Comparison of ENCODE assay signal across 22 cellular contexts in genomic region chr1:62823556-62823955, GRCh38. TPM values are rescaled to one million over a fixed set of nuclear protein-coding genes. Genes with fewer than 3 reads are reported as not detected.
DNase-seq lines count a peak whose midpoint lies in the region; ATAC-seq, FAIRE-seq and TF ChIP-seq lines count a peak whose summit lies in the region.
"Had no signal": no experiment of that assay in that cellular context is flagged by ENCODE, and none has a peak within 500 bp of the region (broad histone marks: within the 10 kb centered on the region; RNA-seq: fewer than 3 reads in every experiment).

No MANE protein-coding gene starts in this region.

- no peak for ATAC-seq in upper lobe of left lung (ENCODE audit: low FRiP score in 2 of 2)
- ATAC-seq: A549, K562 had no signal

- FAIRE-seq in kidney (lab: Jason Lieb, UNC): no peak
- no peak for FAIRE-seq in GM12892 (lab: Jason Lieb, UNC)
- FAIRE-seq: A549, GM12891, GM18507, H1, K562 had no signal

- 89 to 90% methylated on average over 4 of the region's 4 CpGs for WGBS in upper lobe of left lung, 2 donors

- DNase-seq in ELR (ENCODE audit: low read depth) (peak; percentile 9), NCI-H226 (peak; percentile 7), brain microvascular endothelial cell (peak; percentile 22), non-pigmented ciliary epithelial cell (ENCODE audit: low read depth) (peak; percentile 20), RPMI8226 (no peak), upper lobe of left lung (no peak), kidney (no peak), GM12892 (ENCODE audit: insufficient read length) (no peak)
- DNase-seq: MM.1S, NCI-H1105 treated with DMSO at 0.1 percent for 48 hours, NCI-H1694, NCI-H2081, NCI-H2171, NCI-H524 treated with DMSO at 0.1 percent for 48 hours, NCI-H82, Peyer's patch, SJCRH30 had no signal

- H3K9me3 ChIP-seq in upper lobe of left lung (no peaks in the 10 kb centered on the region), kidney (ENCODE audit: control insufficient read depth in 1 of 2, low read length in 2 of 2) (no peaks in the 10 kb centered on the region)
- H3K9me3 ChIP-seq: A549, Peyer's patch, SJCRH30 had no signal

- H3K27ac ChIP-seq in brain microvascular endothelial cell: no peak overlapping the region
- no peak overlapping the region for H3K27ac ChIP-seq in upper lobe of left lung
- H3K27ac ChIP-seq in kidney (ENCODE audit: low read depth in 2 of 2, low read length in 2 of 2): no peak overlapping the region
- H3K27ac ChIP-seq: A549, Peyer's patch, SJCRH30 had no signal

- no peak for TF ChIP-seq EP300 in upper lobe of left lung (IDR thresholded peaks at IDR 0.05)

- in situ Hi-C loops in brain microvascular endothelial cell (cut with HindIII; ENCODE audit: low pct_ligation_motif_present, low sequenced_read_pairs): no loop called here

- H3K27me3 ChIP-seq in brain microvascular endothelial cell (replicated peaks): no peaks in the 10 kb centered on the region
- no peaks in the 10 kb centered on the region for H3K27me3 ChIP-seq in upper lobe of left lung
- H3K27me3 ChIP-seq: Peyer's patch, SJCRH30 had no signal

- TF ChIP-seq POLR2A in upper lobe of left lung (IDR thresholded peaks at IDR 0.05) (no peak), GM12892 (IDR thresholded peaks at IDR 0.05; ENCODE audit: low read depth, low read length) (no peak)

- H3K9ac ChIP-seq in kidney (ENCODE audit: low read length in 2 of 2): no peak overlapping the region

- no peak for TF ChIP-seq CTCF in brain microvascular endothelial cell (IDR thresholded peaks at IDR 0.05; ENCODE audit: low read depth, low read length, missing control alignments)
- TF ChIP-seq CTCF in upper lobe of left lung (IDR thresholded peaks at IDR 0.05): no peak
- no peak for TF ChIP-seq CTCF in kidney (IDR thresholded peaks at IDR 0.05; ENCODE audit: borderline replicate concordance, extremely low read depth, insufficient read depth)

- H3K4me1 ChIP-seq in upper lobe of left lung (no peaks in the 10 kb centered on the region), kidney (ENCODE audit: control insufficient read depth in 1 of 2, insufficient read depth in 1 of 2, low read depth in 1 of 2, low read length in 2 of 2) (no peaks in the 10 kb centered on the region)
- H3K4me1 ChIP-seq: A549, Peyer's patch, SJCRH30 had no signal

- H3K36me3 ChIP-seq in brain microvascular endothelial cell (replicated peaks) (no peaks in the 10 kb centered on the region), upper lobe of left lung (peaks cover 0 to 7% (median 0%) of the 10 kb centered on the region in 4 donors), kidney (ENCODE audit: control insufficient read depth in 1 of 2, insufficient read depth in 2 of 2, low read length in 2 of 2) (no peaks in the 10 kb centered on the region)
- H3K36me3 ChIP-seq: Peyer's patch had no signal

- H3K4me3 ChIP-seq in brain microvascular endothelial cell (ENCODE audit: low read depth, low read length) (no peak overlapping the region), upper lobe of left lung (no peak overlapping the region), kidney (ENCODE audit: low read length in 2 of 2) (no peak overlapping the region)
- H3K4me3 ChIP-seq: A549, K562, Peyer's patch, SJCRH30 had no signal

- intact Hi-C loops in kidney (cut with DNase I): no loop called here

RNA-seq across cellular contexts. Expression of gene ATG4C, which starts 39.6 kb away (rescaled TPM):
- total RNA-seq in upper lobe of left lung (10 to 100 TPM in 2 of 6 donors, 1 to 10 TPM in 4; 2.1 to 14.8 (median 7.6) TPM), kidney (9.5 TPM)
- polyA plus RNA-seq in kidney (ENCODE audit: insufficient read depth, low read depth, low replicate concordance): 8.7 TPM
- 10.5 TPM for polyA plus RNA-seq in GM12892 (2012; ENCODE audit: missing spikeins)

Comparison
In these comparisons a context has a peak if more than half of its experiments do, and no peak if none do; other contexts are left out.
1. DNase-seq: peak in ELR (single experiment), NCI-H226 (single experiment), brain microvascular endothelial cell (single experiment) and non-pigmented ciliary epithelial cell (single experiment); none in RPMI8226 (single experiment), upper lobe of left lung (0 of 2), kidney (single experiment) and GM12892 (single experiment).